ENCODE assay signal across 14 cellular contexts in the genomic region with DNA sequence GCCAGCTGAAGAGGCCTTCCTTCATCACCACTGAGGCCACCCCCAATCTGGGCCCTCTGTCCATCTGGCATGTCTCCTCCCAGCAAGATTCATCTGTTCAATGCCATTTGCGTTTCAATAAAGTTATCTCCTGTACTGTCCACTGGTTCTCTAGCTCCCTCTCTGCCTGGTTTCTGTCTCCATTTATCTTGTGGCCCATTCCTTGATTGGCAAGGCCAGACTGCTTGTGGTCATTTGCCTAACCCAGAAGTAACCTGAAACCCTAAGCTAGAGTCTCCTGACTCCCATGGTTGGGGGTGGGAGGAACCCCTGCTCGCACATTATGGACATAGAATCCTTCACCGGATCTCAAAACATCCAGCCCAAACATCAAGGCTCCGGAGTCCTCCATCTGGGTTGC. TPM values are rescaled to one million over a fixed set of nuclear protein-coding genes. Genes with fewer than 3 reads are reported as not detected.
DNase-seq lines count a peak whose midpoint lies in the region; TF ChIP-seq lines count a peak whose summit lies in the region.
"Had no signal": no experiment of that assay in that cellular context is flagged by ENCODE, and none has a peak within 500 bp of the region (broad histone marks: within the 10 kb centered on the region; RNA-seq: fewer than 3 reads in every experiment).

No MANE protein-coding gene starts in this region.

- no peaks in the 10 kb centered on the region for H3K36me3 ChIP-seq in breast epithelium
- no peaks in the 10 kb centered on the region for H3K36me3 ChIP-seq in skeletal muscle tissue (ENCODE audit: control insufficient read depth in 3 of 3, insufficient read depth in 3 of 3, low read length in 3 of 3)
- H3K36me3 ChIP-seq: neutrophil had no signal

- H3K4me3 Mint-ChIP-seq in MCF 10A (ENCODE audit: unreplicated experiment) (no peak overlapping the region), glutamatergic neuron (ENCODE audit: unreplicated experiment) (no peak overlapping the region)

- no peak overlapping the region for H3K27ac ChIP-seq in breast epithelium
- H3K27ac ChIP-seq in skeletal muscle tissue (ENCODE audit: low read depth, low read length), result peak overlapping the region; percentile 9
- H3K27ac ChIP-seq: neutrophil, RWPE1, tibial artery had no signal

- no peak for TF ChIP-seq POLR2A in breast epithelium (IDR thresholded peaks at IDR 0.05)

- H3K27me3 ChIP-seq in breast epithelium, result no peaks in the 10 kb centered on the region
- no peaks in the 10 kb centered on the region for H3K27me3 ChIP-seq in skeletal muscle tissue (ENCODE audit: control insufficient read depth in 3 of 3, insufficient read depth in 3 of 3, low read length in 3 of 3)
- H3K27me3 ChIP-seq: neutrophil, tibial artery had no signal

- H3K9me3 ChIP-seq in breast epithelium, result no peaks in the 10 kb centered on the region
- H3K9me3 ChIP-seq in skeletal muscle tissue (ENCODE audit: control insufficient read depth in 3 of 3, low read length in 3 of 3), result no peaks in the 10 kb centered on the region
- H3K9me3 ChIP-seq: neutrophil, tibial artery had no signal

- H3K4me3 ChIP-seq in breast epithelium (no peak overlapping the region), skeletal muscle tissue (ENCODE audit: low read length in 3 of 3) (no peak overlapping the region)
- H3K4me3 ChIP-seq: tibial artery had no signal

- TF ChIP-seq CTCF in MCF 10A (IDR thresholded peaks at IDR 0.05; ENCODE audit: unreplicated experiment) (no peak), breast epithelium (IDR thresholded peaks at IDR 0.05) (no peak), glutamatergic neuron (IDR thresholded peaks at IDR 0.05; ENCODE audit: partially characterized antibody, unreplicated experiment) (no peak)

- POLR2A ChIA-PET in MCF 10A (lab: Yijun Ruan, JAX), result interaction anchor here (1.0 to 1.4 kb wide), 4 partner anchors 26 to 113 kb away, joined by 3 to 4 read pairs (median 4); no protein-coding TSS in a partner anchor

- H3K4me1 Mint-ChIP-seq in MCF 10A (ENCODE audit: insufficient read depth, unreplicated experiment) (peaks cover 39% of the 10 kb centered on the region), glutamatergic neuron (ENCODE audit: low read depth, unreplicated experiment) (peaks cover 33% of the 10 kb centered on the region)

- H3K27ac Mint-ChIP-seq in MCF 10A (ENCODE audit: low read depth, unreplicated experiment), result peak overlapping the region; percentile 52
- H3K27ac Mint-ChIP-seq in glutamatergic neuron (ENCODE audit: unreplicated experiment), result peak overlapping the region; percentile 59

- DNase-seq in MCF 10A (ENCODE audit: unreplicated experiment) (peak; percentile 13), breast epithelium (ENCODE audit: low spot score in 2 of 2) (no peak), astrocyte of the hippocampus (ENCODE audit: low read depth, low spot score) (peak; percentile 31), glutamatergic neuron (no peak), SKM-1 treated with dmso at 0.1 percent for 144 hours (lab: John Stamatoyannopoulos, UW; ENCODE audit: unreplicated experiment) (no peak), NCI-H2029 treated with DMSO at 0.1 percent for 48 hours (lab: John Stamatoyannopoulos, UW) (no peak)
- DNase-seq in activated naive CD4-positive, alpha-beta T cell treated with Interleukin-2 at 50 U/mL for 16 hours, result no peak
- DNase-seq: ACHN, NCI-H1436 treated with DMSO at 0.1 percent for 48 hours, NCI-H524, tibial artery had no signal

- intact Hi-C loops in MCF 10A (cut with micrococcal nuclease), result no loop called here
- intact Hi-C loops in breast epithelium (cut with DNase I; ENCODE audit: low total_unique reads), result no loop called here

- H3K9ac ChIP-seq in skeletal muscle tissue (ENCODE audit: low read depth in 1 of 3, low read length in 3 of 3), result no peak overlapping the region

- BruUV-seq in MCF 10A (replicated peaks; lab: Mats Ljungman, UMichigan), result no TSS peak

- H3K4me1 ChIP-seq in breast epithelium, result peaks cover 0 to 9% of the 10 kb centered on the region in 2 donors
- peaks cover 14 to 37% (median 24%) of the 10 kb centered on the region in 3 donors for H3K4me1 ChIP-seq in skeletal muscle tissue (ENCODE audit: control insufficient read depth in 3 of 3, insufficient read depth in 3 of 3, low read length in 3 of 3)

- CTCF ChIA-PET in MCF 10A (lab: Yijun Ruan, JAX), result interaction anchor here (0.5 to 6.2 kb wide), 20 partner anchors 7 to 732 kb away, joined by 3 to 96 read pairs (median 4); no protein-coding TSS in a partner anchor

- no peaks in the 10 kb centered on the region for H3K27me3 Mint-ChIP-seq in MCF 10A (ENCODE audit: insufficient read depth, unreplicated experiment)
- H3K27me3 Mint-ChIP-seq in glutamatergic neuron (ENCODE audit: unreplicated experiment), result peaks cover 3% of the 10 kb centered on the region

- H3K36me3 Mint-ChIP-seq in MCF 10A (ENCODE audit: insufficient read depth, unreplicated experiment) (peaks cover 24% of the 10 kb centered on the region), glutamatergic neuron (ENCODE audit: unreplicated experiment) (no peaks in the 10 kb centered on the region)

- H3K9me3 Mint-ChIP-seq in MCF 10A (ENCODE audit: unreplicated experiment) (no peaks in the 10 kb centered on the region), glutamatergic neuron (ENCODE audit: unreplicated experiment) (peaks cover 14% of the 10 kb centered on the region)

RNA-seq across cellular contexts. Expression of a gene that starts 2.1 kb away (rescaled TPM):
- total RNA-seq in MCF 10A (2022) (112 and 117 TPM in 2 replicates), breast epithelium (10 to 100 TPM; 15.2 to 21.3 (median 18.1) TPM), glutamatergic neuron (ENCODE audit: unreplicated experiment) (97.8 TPM), skeletal muscle tissue (19.3 TPM)

Comparison
In these comparisons a context has a peak if more than half of its experiments do, and no peak if none do; other contexts are left out.
1. DNase-seq: peak in MCF 10A (single experiment) and astrocyte of the hippocampus (single experiment); none in breast epithelium (0 of 2), glutamatergic neuron (single experiment), SKM-1 treated with dmso at 0.1 percent for 144 hours (single experiment), NCI-H2029 treated with DMSO at 0.1 percent for 48 hours (single experiment) and activated naive CD4-positive, alpha-beta T cell treated with Interleukin-2 at 50 U/mL for 16 hours (single experiment).